In genomic region chr16:85605051-85605911, GRCh38 we compare ENCODE assay signal across 20 cellular contexts. TPM values are rescaled to one million over a fixed set of nuclear protein-coding genes. Genes with fewer than 3 reads are reported as not detected.
DNase-seq lines count a peak whose midpoint lies in the region; ATAC-seq and TF ChIP-seq lines count a peak whose summit lies in the region.
"Had no signal": no experiment of that assay in that cellular context is flagged by ENCODE, and none has a peak within 500 bp of the region (broad histone marks: within the 10 kb centered on the region; RNA-seq: fewer than 3 reads in every experiment).

No MANE protein-coding gene starts in this region.

- peaks cover 7% of the 10 kb centered on the region for H3K4me1 Mint-ChIP-seq in activated CD4-positive, alpha-beta T cell treated with anti-CD3 and anti-CD28 coated beads, Interleukin-2, amount 10 ng/mL, durations not matched to agents 7 days and 5 days
- H3K4me1 Mint-ChIP-seq in activated CD4-positive, alpha-beta T cell treated with anti-CD3 and anti-CD28 coated beads, Interleukin-2, amount 10 ng/mL, durations not matched to agents 24 days and 14 days: peaks cover 14% of the 10 kb centered on the region
- H3K4me1 Mint-ChIP-seq in effector memory CD8-positive, alpha-beta T cell (ENCODE audit: low read depth in 2 of 2): peaks cover 36 to 51% of the 10 kb centered on the region in 2 donors
- H3K4me1 Mint-ChIP-seq in activated naive CD4-positive, alpha-beta T cell treated with anti-CD3 and anti-CD28 coated beads, Interleukin-2, amount 10 ng/mL, durations not matched to agents 7 days and 5 days: peaks cover 12% of the 10 kb centered on the region

- intact Hi-C loops in activated CD4-positive, alpha-beta T cell treated with anti-CD3 and anti-CD28 coated beads, Interleukin-2, amount 10 ng/mL, durations not matched to agents 24 days and 14 days (cut with micrococcal nuclease): no loop called here

- H3K4me1 ChIP-seq in mucosa of rectum (ENCODE audit: control insufficient read depth in 2 of 2, insufficient read depth in 2 of 2, low read length in 2 of 2) (peaks cover 32 to 41% of the 10 kb centered on the region in 2 donors), upper lobe of left lung (peaks cover 49 to 63% (median 56%) of the 10 kb centered on the region in 4 donors)

- H3K36me3 ChIP-seq in mucosa of rectum (ENCODE audit: control insufficient read depth in 2 of 2, insufficient read depth in 2 of 2, low read length in 2 of 2): no peaks in the 10 kb centered on the region
- H3K36me3 ChIP-seq in upper lobe of left lung: no peaks in the 10 kb centered on the region

- H3K27ac Mint-ChIP-seq in activated CD4-positive, alpha-beta T cell treated with anti-CD3 and anti-CD28 coated beads, Interleukin-2, amount 10 ng/mL, durations not matched to agents 7 days and 5 days: peak overlapping the region; percentile 66
- H3K27ac Mint-ChIP-seq in activated CD4-positive, alpha-beta T cell treated with anti-CD3 and anti-CD28 coated beads, Interleukin-2, amount 10 ng/mL, durations not matched to agents 24 days and 14 days: no peak overlapping the region
- peak overlapping the region; percentile 20 to 35 for H3K27ac Mint-ChIP-seq in effector memory CD8-positive, alpha-beta T cell
- H3K27ac Mint-ChIP-seq in activated naive CD4-positive, alpha-beta T cell treated with anti-CD3 and anti-CD28 coated beads, Interleukin-2, amount 10 ng/mL, durations not matched to agents 7 days and 5 days: no peak overlapping the region
- H3K27ac Mint-ChIP-seq: activated CD4-positive, alpha-beta memory T cell treated with anti-CD3 and anti-CD28 coated beads, Interleukin-2, amount 10 ng/mL, durations not matched to agents 7 days and 5 days; activated naive CD4-positive, alpha-beta T cell treated with anti-CD3 and anti-CD28 coated beads, Interleukin-2, amount 50 U/mL, for 24 hours; CD4-positive, CD25-positive, alpha-beta regulatory T cell; progenitor cell of endocrine pancreas had no signal

- no peak for DNase-seq in activated CD4-positive, alpha-beta T cell treated with anti-CD3 and anti-CD28 coated beads, Interleukin-2, amount 10 ng/mL, durations not matched to agents 7 days and 5 days
- no peak for DNase-seq in activated CD4-positive, alpha-beta T cell treated with anti-CD3 and anti-CD28 coated beads, Interleukin-2, amount 10 ng/mL, durations not matched to agents 24 days and 14 days
- DNase-seq in effector memory CD8-positive, alpha-beta T cell: no peak
- DNase-seq in upper lobe of left lung (peak in 1 of 2 donors; percentile 30), amniotic stem cell (lab: John Stamatoyannopoulos, UW) (no peak), SW 1271 (lab: John Stamatoyannopoulos, UW) (no peak)
- DNase-seq in activated naive CD4-positive, alpha-beta T cell treated with anti-CD3 and anti-CD28 coated beads, Interleukin-2, amount 10 ng/mL, durations not matched to agents 7 days and 5 days: no peak
- DNase-seq: activated CD4-positive, alpha-beta memory T cell treated with anti-CD3 and anti-CD28 coated beads, Interleukin-2, amount 10 ng/mL, durations not matched to agents 7 days and 5 days; activated T-cell treated with anti-CD3 and anti-CD28 coated beads, Interleukin-2, amount 50 U/mL, for 4 hours; CD4-positive, CD25-positive, alpha-beta regulatory T cell; foreskin melanocyte; left cardiac atrium; NCI-H1930; T-helper 1 cell had no signal

- peaks cover 4% of the 10 kb centered on the region for H3K27me3 Mint-ChIP-seq in activated CD4-positive, alpha-beta T cell treated with anti-CD3 and anti-CD28 coated beads, Interleukin-2, amount 10 ng/mL, durations not matched to agents 7 days and 5 days
- H3K27me3 Mint-ChIP-seq in activated CD4-positive, alpha-beta T cell treated with anti-CD3 and anti-CD28 coated beads, Interleukin-2, amount 10 ng/mL, durations not matched to agents 24 days and 14 days: no peaks in the 10 kb centered on the region
- H3K27me3 Mint-ChIP-seq in effector memory CD8-positive, alpha-beta T cell: no peaks in the 10 kb centered on the region
- peaks cover 34% of the 10 kb centered on the region for H3K27me3 Mint-ChIP-seq in activated naive CD4-positive, alpha-beta T cell treated with anti-CD3 and anti-CD28 coated beads, Interleukin-2, amount 10 ng/mL, durations not matched to agents 7 days and 5 days
- H3K27me3 Mint-ChIP-seq: activated CD4-positive, alpha-beta memory T cell treated with anti-CD3 and anti-CD28 coated beads, Interleukin-2, amount 10 ng/mL, durations not matched to agents 7 days and 5 days; activated naive CD4-positive, alpha-beta T cell treated with anti-CD3 and anti-CD28 coated beads, Interleukin-2, amount 50 U/mL, for 24 hours; progenitor cell of endocrine pancreas had no signal

- WGBS in upper lobe of left lung, 2 donors: 50 to 54% methylated on average over 23 to 28 of the region's 28 CpGs

- H3K27ac ChIP-seq in mucosa of rectum (ENCODE audit: low read depth in 2 of 2, low read length in 2 of 2) (peak overlapping the region; percentile 30 to 58), upper lobe of left lung (peak overlapping the region; percentile 26 to 38 (median 30))
- H3K27ac ChIP-seq: epithelial cell of prostate had no signal

- H3K9me3 Mint-ChIP-seq in activated CD4-positive, alpha-beta T cell treated with anti-CD3 and anti-CD28 coated beads, Interleukin-2, amount 10 ng/mL, durations not matched to agents 7 days and 5 days: no peaks in the 10 kb centered on the region
- H3K9me3 Mint-ChIP-seq in activated CD4-positive, alpha-beta T cell treated with anti-CD3 and anti-CD28 coated beads, Interleukin-2, amount 10 ng/mL, durations not matched to agents 24 days and 14 days: no peaks in the 10 kb centered on the region
- H3K9me3 Mint-ChIP-seq in effector memory CD8-positive, alpha-beta T cell: no peaks in the 10 kb centered on the region
- H3K9me3 Mint-ChIP-seq in activated naive CD4-positive, alpha-beta T cell treated with anti-CD3 and anti-CD28 coated beads, Interleukin-2, amount 10 ng/mL, durations not matched to agents 7 days and 5 days: no peaks in the 10 kb centered on the region
- H3K9me3 Mint-ChIP-seq: activated CD4-positive, alpha-beta memory T cell treated with anti-CD3 and anti-CD28 coated beads, Interleukin-2, amount 10 ng/mL, durations not matched to agents 7 days and 5 days; activated naive CD4-positive, alpha-beta T cell treated with anti-CD3 and anti-CD28 coated beads, Interleukin-2, amount 50 U/mL, for 24 hours; activated T-cell treated with anti-CD3 and anti-CD28 coated beads, Interleukin-2, amount 50 U/mL, for 4 hours; CD4-positive, CD25-positive, alpha-beta regulatory T cell; dendritic cell treated with granulocyte-macrophage colony-stimulating factor and Interleukin-4, amounts not matched to agents 40 ng/mL and 50 ng/mL, for 4 days had no signal

- no peaks in the 10 kb centered on the region for H3K27me3 ChIP-seq in mucosa of rectum (ENCODE audit: control insufficient read depth in 2 of 2, insufficient read depth in 2 of 2, low read length in 2 of 2)
- H3K27me3 ChIP-seq in upper lobe of left lung: no peaks in the 10 kb centered on the region

- H3K9me3 ChIP-seq in mucosa of rectum (ENCODE audit: control insufficient read depth in 2 of 2, low read length in 2 of 2) (no peaks in the 10 kb centered on the region), upper lobe of left lung (no peaks in the 10 kb centered on the region)

- no peak for TF ChIP-seq EP300 in upper lobe of left lung (IDR thresholded peaks at IDR 0.05)

- H3K4me3 Mint-ChIP-seq in activated CD4-positive, alpha-beta T cell treated with anti-CD3 and anti-CD28 coated beads, Interleukin-2, amount 10 ng/mL, durations not matched to agents 7 days and 5 days: no peak overlapping the region
- H3K4me3 Mint-ChIP-seq in activated CD4-positive, alpha-beta T cell treated with anti-CD3 and anti-CD28 coated beads, Interleukin-2, amount 10 ng/mL, durations not matched to agents 24 days and 14 days: no peak overlapping the region
- peak overlapping the region in 1 of 2 donors; percentile 42 for H3K4me3 Mint-ChIP-seq in effector memory CD8-positive, alpha-beta T cell
- H3K4me3 Mint-ChIP-seq in activated naive CD4-positive, alpha-beta T cell treated with anti-CD3 and anti-CD28 coated beads, Interleukin-2, amount 10 ng/mL, durations not matched to agents 7 days and 5 days: no peak overlapping the region
- H3K4me3 Mint-ChIP-seq: activated CD4-positive, alpha-beta memory T cell treated with anti-CD3 and anti-CD28 coated beads, Interleukin-2, amount 10 ng/mL, durations not matched to agents 7 days and 5 days; activated naive CD4-positive, alpha-beta T cell treated with anti-CD3 and anti-CD28 coated beads, Interleukin-2, amount 50 U/mL, for 24 hours; activated T-cell treated with anti-CD3 and anti-CD28 coated beads, Interleukin-2, amount 50 U/mL, for 4 hours; CD4-positive, CD25-positive, alpha-beta regulatory T cell; dendritic cell treated with granulocyte-macrophage colony-stimulating factor and Interleukin-4, amounts not matched to agents 40 ng/mL and 50 ng/mL, for 4 days had no signal

- no peaks in the 10 kb centered on the region for H3K36me3 Mint-ChIP-seq in activated CD4-positive, alpha-beta T cell treated with anti-CD3 and anti-CD28 coated beads, Interleukin-2, amount 10 ng/mL, durations not matched to agents 7 days and 5 days (ENCODE audit: low read depth)
- H3K36me3 Mint-ChIP-seq in activated CD4-positive, alpha-beta T cell treated with anti-CD3 and anti-CD28 coated beads, Interleukin-2, amount 10 ng/mL, durations not matched to agents 24 days and 14 days (ENCODE audit: low read depth): no peaks in the 10 kb centered on the region
- H3K36me3 Mint-ChIP-seq in effector memory CD8-positive, alpha-beta T cell (ENCODE audit: insufficient read depth): peaks cover 20% of the 10 kb centered on the region
- H3K36me3 Mint-ChIP-seq in activated naive CD4-positive, alpha-beta T cell treated with anti-CD3 and anti-CD28 coated beads, Interleukin-2, amount 10 ng/mL, durations not matched to agents 7 days and 5 days: no peaks in the 10 kb centered on the region
- H3K36me3 Mint-ChIP-seq: activated naive CD4-positive, alpha-beta T cell treated with anti-CD3 and anti-CD28 coated beads, Interleukin-2, amount 50 U/mL, for 24 hours; CD4-positive, CD25-positive, alpha-beta regulatory T cell had no signal

- POLR2A ChIA-PET in activated CD4-positive, alpha-beta T cell treated with anti-CD3 and anti-CD28 coated beads, Interleukin-2, amount 10 ng/mL, durations not matched to agents 7 days and 5 days (lab: Charles Lee): no interaction called here

- no peak for TF ChIP-seq CTCF in upper lobe of left lung (IDR thresholded peaks at IDR 0.05)

- H3K4me3 ChIP-seq in mucosa of rectum (ENCODE audit: low read length in 2 of 2) (no peak overlapping the region), upper lobe of left lung (no peak overlapping the region)

- H3K9ac ChIP-seq in mucosa of rectum (ENCODE audit: low read depth in 1 of 2, low read length in 2 of 2): peak overlapping the region in 1 of 2 donors; percentile 23

- no peak for TF ChIP-seq POLR2A in upper lobe of left lung (IDR thresholded peaks at IDR 0.05)

- CTCF ChIA-PET in activated CD4-positive, alpha-beta T cell treated with anti-CD3 and anti-CD28 coated beads, Interleukin-2, amount 10 ng/mL, durations not matched to agents 7 days and 5 days (lab: Charles Lee): interaction anchor here (1.0 to 1.2 kb wide), 2 partner anchors 10 to 185 kb away, joined by 3 to 6 read pairs; no protein-coding TSS in a partner anchor
- CTCF ChIA-PET in activated naive CD4-positive, alpha-beta T cell treated with anti-CD3 and anti-CD28 coated beads, Interleukin-2, amount 10 ng/mL, durations not matched to agents 7 days and 5 days (lab: Charles Lee): interaction anchor here (0.9 to 8.4 kb wide), 3 partner anchors 12 to 187 kb away, joined by 3 to 93 read pairs (median 3); no protein-coding TSS in a partner anchor

- ATAC-seq in effector memory CD8-positive, alpha-beta T cell (replicated peaks): no peak
- no peak for ATAC-seq in upper lobe of left lung (ENCODE audit: low FRiP score in 2 of 2)
- ATAC-seq: activated T-cell treated with anti-CD3 and anti-CD28 coated beads, Interleukin-2, amount 50 U/mL, for 4 hours; left cardiac atrium; Right ventricle myocardium inferior had no signal

RNA-seq across cellular contexts. Expression of gene GSE1, which starts 7.8 kb away (rescaled TPM):
- total RNA-seq in activated CD4-positive, alpha-beta T cell treated with anti-CD3 and anti-CD28 coated beads, Interleukin-2, amount 10 ng/mL, durations not matched to agents 7 days and 5 days: 10 to 100 TPM; 25.7 to 27.3 TPM
- 34.1 and 37.5 TPM in 2 replicates for total RNA-seq in activated CD4-positive, alpha-beta T cell treated with anti-CD3 and anti-CD28 coated beads, Interleukin-2, amount 10 ng/mL, durations not matched to agents 24 days and 14 days
- total RNA-seq in upper lobe of left lung: 100 to 1,000 TPM in 2 of 6 donors, 10 to 100 TPM in 4; 80.2 to 332 (median 90.8) TPM

Comparison
In these comparisons a context has a peak if more than half of its experiments do, and no peak if none do; other contexts are left out.
1. H3K27ac Mint-ChIP-seq: peak in activated CD4-positive, alpha-beta T cell treated with anti-CD3 and anti-CD28 coated beads, Interleukin-2, amount 10 ng/mL, durations not matched to agents 7 days and 5 days (single experiment) and effector memory CD8-positive, alpha-beta T cell (2 of 2); none in activated CD4-positive, alpha-beta T cell treated with anti-CD3 and anti-CD28 coated beads, Interleukin-2, amount 10 ng/mL, durations not matched to agents 24 days and 14 days (single experiment) and activated naive CD4-positive, alpha-beta T cell treated with anti-CD3 and anti-CD28 coated beads, Interleukin-2, amount 10 ng/mL, durations not matched to agents 7 days and 5 days (single experiment).